In genomic region chr12:106301611-106302321, GRCh38 we compare ENCODE assay signal across 8 cellular contexts.
A peak's percentile ranks its signal among the peaks of the same experiment; 100 is the strongest.
DNase-seq lines count a peak whose midpoint lies in the region; ATAC-seq and TF ChIP-seq lines count a peak whose summit lies in the region.

No MANE protein-coding gene starts in this region.

- TF ChIP-seq CTCF in GM12875 (IDR thresholded peaks at IDR 0.05; ENCODE audit: borderline replicate concordance, insufficient read depth, low read depth, low read length) (no peak), VCaP (conservative IDR thresholded peaks at IDR 0.05) (no peak), brain microvascular endothelial cell (IDR thresholded peaks at IDR 0.05; ENCODE audit: low read depth, low read length, missing control alignments) (no peak)

- DNase-seq in NCI-H1105 treated with DMSO at 0.1 percent for 48 hours (lab: John Stamatoyannopoulos, UW) (peak; percentile 57), brain microvascular endothelial cell (peak; percentile 36), iris pigment epithelial cell (ENCODE audit: low read depth) (peak; percentile 56), GM03348 (ENCODE audit: low spot score) (no peak)
- peak; percentile 8 to 26 for DNase-seq in stimulated activated CD4-positive, alpha-beta T cell treated with anti-CD3 and anti-CD28 coated beads, Interleukin-12 subunit alpha, Interleukin-12 subunit beta, amount 100 ng/mL, for 24 hours (ENCODE audit: low read depth in 2 of 2)

- no peaks in the 10 kb centered on the region for H3K36me3 ChIP-seq in brain microvascular endothelial cell (replicated peaks)

- in situ Hi-C loops in brain microvascular endothelial cell (cut with HindIII; ENCODE audit: low pct_ligation_motif_present, low sequenced_read_pairs): no loop called here

- ATAC-seq in HG02610 (IDR thresholded peaks at IDR 0.05; ENCODE audit: unreplicated experiment): peak; percentile 58

- H3K27ac ChIP-seq in VCaP (peak overlapping the region; percentile 98), brain microvascular endothelial cell (peak overlapping the region; percentile 1)

- no peaks in the 10 kb centered on the region for H3K27me3 ChIP-seq in brain microvascular endothelial cell (replicated peaks)

- H3K4me3 ChIP-seq in GM12875 (ENCODE audit: low read depth, low read length): peak overlapping the region; percentile 68
- peak overlapping the region; percentile 73 for H3K4me3 ChIP-seq in brain microvascular endothelial cell (ENCODE audit: low read depth, low read length)
